19 cellular contexts compared by ENCODE assay signal in genomic region chr4:176882201-176882600, GRCh38.
A peak's percentile ranks its signal among the peaks of the same experiment; 100 is the strongest.
DNase-seq lines count a peak whose midpoint lies in the region; ATAC-seq, FAIRE-seq and TF ChIP-seq lines count a peak whose summit lies in the region.
"Had no signal": no experiment of that assay in that cellular context is flagged by ENCODE, and none has a peak within 500 bp of the region (broad histone marks: within the 10 kb centered on the region; RNA-seq: fewer than 3 reads in every experiment).

No MANE protein-coding gene starts in this region.

- H3K79me2 ChIP-seq in SK-N-SH (ENCODE audit: insufficient read depth): peaks cover 4% of the 10 kb centered on the region; the same call in 1 of the 2 replicates

- DNase-seq in SK-N-SH: no peak
- DNase-seq in Panc1 (ENCODE audit: low read depth, low spot score): no peak
- no peak for DNase-seq in epithelial cell of prostate (ENCODE audit: low read depth, low spot score)
- DNase-seq in T-helper 2 cell: no peak
- DNase-seq in breast epithelium (ENCODE audit: low spot score in 2 of 2): no peak
- no peak for DNase-seq in kidney
- DNase-seq: DND-41, H7, MV-4-11, NCI-H1417, NCI-H1930, NCI-H446 treated with DMSO at 0.1 percent for 48 hours, NCI-H774 had no signal

- intact Hi-C loops in Panc1 (cut with micrococcal nuclease; ENCODE audit: unreplicated experiment): loop anchor here (5.0 kb wide), 1 partner anchor 90 kb away; the partner anchor contains the start of gene VEGFC
- intact Hi-C loops in breast epithelium (cut with DNase I; ENCODE audit: low total_unique reads): loop anchor here (10.0 kb wide), 1 partner anchor 993 kb away; no protein-coding TSS in a partner anchor
- intact Hi-C loops in kidney (cut with DNase I): no loop called here

- no peak overlapping the region for H2AFZ ChIP-seq in SK-N-SH (ENCODE audit: low read depth)

- peak overlapping the region; percentile 72 to 89 for H3K27ac ChIP-seq in SK-N-SH (ENCODE audit: low read depth in 2 of 2, low read length in 1 of 2)
- H3K27ac ChIP-seq in Panc1 (ENCODE audit: low read length): peak overlapping the region; percentile 68; the same call in 1 of the 2 replicates
- peak overlapping the region; percentile 94 for H3K27ac ChIP-seq in epithelial cell of prostate
- no peak overlapping the region for H3K27ac ChIP-seq in breast epithelium
- H3K27ac ChIP-seq in kidney (ENCODE audit: low read depth in 2 of 2, low read length in 2 of 2): no peak overlapping the region
- H3K27ac ChIP-seq: BLaER1 treated with 17β-estradiol and CSF1 and Interleukin-3, amounts not matched to agents 10 nM and 100 nM; HL-60; SK-N-MC had no signal

- H3K27me3 ChIP-seq in SK-N-SH (ENCODE audit: insufficient read depth) (no peaks in the 10 kb centered on the region), Panc1 (ENCODE audit: control insufficient read depth, insufficient read depth, low read length) (no peaks in the 10 kb centered on the region), breast epithelium (no peaks in the 10 kb centered on the region)
- H3K27me3 ChIP-seq: BLaER1 treated with 17β-estradiol and CSF1 and Interleukin-3, amounts not matched to agents 10 nM and 100 nM had no signal

- H3K4me1 ChIP-seq in SK-N-SH (ENCODE audit: control insufficient read depth in 1 of 2, insufficient read depth in 2 of 2, low read depth in 1 of 2, low read length in 1 of 2) (peaks cover 0 to 8% of the 10 kb centered on the region in 2 experiments; a peak in 2 of 4 replicates), Panc1 (ENCODE audit: control insufficient read depth, insufficient read depth, low read length) (peaks cover 11% of the 10 kb centered on the region; the same call in 1 of the 2 replicates), breast epithelium (no peaks in the 10 kb centered on the region), kidney (ENCODE audit: control insufficient read depth in 1 of 2, insufficient read depth in 1 of 2, low read depth in 1 of 2, low read length in 2 of 2) (no peaks in the 10 kb centered on the region)

- H3K36me3 ChIP-seq in SK-N-SH (replicated peaks in 1 of 2; ENCODE audit: control insufficient read depth in 1 of 2, insufficient read depth in 2 of 2, low read length in 1 of 2): no peaks in the 10 kb centered on the region
- H3K36me3 ChIP-seq in Panc1 (ENCODE audit: control insufficient read depth, insufficient read depth, low read length): no peaks in the 10 kb centered on the region
- no peaks in the 10 kb centered on the region for H3K36me3 ChIP-seq in breast epithelium
- H3K36me3 ChIP-seq in kidney (ENCODE audit: control insufficient read depth in 1 of 2, insufficient read depth in 2 of 2, low read length in 2 of 2): no peaks in the 10 kb centered on the region
- H3K36me3 ChIP-seq: BLaER1 treated with 17β-estradiol and CSF1 and Interleukin-3, amounts not matched to agents 10 nM and 100 nM had no signal

- 50% methylated on average over 2 of the region's 2 CpGs for WGBS in SK-N-SH (ENCODE audit: low lambda C conversion rate)

- H3K9ac ChIP-seq in SK-N-SH (peak overlapping the region; percentile 67; the same call in 1 of the 2 replicates), kidney (ENCODE audit: low read length in 2 of 2) (no peak overlapping the region)
- H3K9ac ChIP-seq: BLaER1 treated with 17β-estradiol and CSF1 and Interleukin-3, amounts not matched to agents 10 nM and 100 nM had no signal

- no peaks in the 10 kb centered on the region for H4K20me1 ChIP-seq in SK-N-SH (ENCODE audit: insufficient read depth)
- H4K20me1 ChIP-seq: BLaER1 treated with 17β-estradiol and CSF1 and Interleukin-3, amounts not matched to agents 10 nM and 100 nM had no signal

- CTCF ChIA-PET in SK-N-SH (lab: Yijun Ruan, JAX) (no interaction called here), Panc1 (lab: Charles Lee) (no interaction called here)

- peaks cover 51% of the 10 kb centered on the region for H3F3A ChIP-seq in SK-N-SH (replicated peaks; ENCODE audit: insufficient read depth)

- ATAC-seq in SK-N-SH treated with all-trans-retinoic acid at 6 μM for 48 hours (no peak), Panc1 (no peak), GM18907 (IDR thresholded peaks at IDR 0.05; ENCODE audit: unreplicated experiment) (no peak)
- ATAC-seq: K562 had no signal

- FAIRE-seq in kidney (lab: Jason Lieb, UNC): no peak
- FAIRE-seq: K562 had no signal

- TF ChIP-seq CTCF in SK-N-SH (IDR thresholded peaks at IDR 0.05) (no peak), Panc1 (IDR thresholded peaks at IDR 0.05) (no peak), breast epithelium (IDR thresholded peaks at IDR 0.05) (no peak), kidney (IDR thresholded peaks at IDR 0.05; ENCODE audit: borderline replicate concordance, extremely low read depth, insufficient read depth) (no peak)

- TF ChIP-seq RAD21 in SK-N-SH (IDR thresholded peaks at IDR 0.05; ENCODE audit: low read length): no peak

- no peaks in the 10 kb centered on the region for H3K9me2 ChIP-seq in SK-N-SH

- no peak for TF ChIP-seq EP300 in SK-N-SH (IDR thresholded peaks at IDR 0.05; ENCODE audit: borderline replicate concordance in 1 of 2, low read depth in 1 of 2, low read length in 1 of 2)

- H3K4me2 ChIP-seq in SK-N-SH: no peak overlapping the region
- H3K4me2 ChIP-seq: BLaER1 treated with 17β-estradiol and CSF1 and Interleukin-3, amounts not matched to agents 10 nM and 100 nM had no signal

- POLR2A ChIA-PET in SK-N-SH (lab: Yijun Ruan, JAX) (no interaction called here), Panc1 (lab: Charles Lee) (no interaction called here)

- no peak for TF ChIP-seq POLR2A in breast epithelium (IDR thresholded peaks at IDR 0.05)

- no TSS peak for BruUV-seq in Panc1 (replicated peaks; lab: Mats Ljungman, UMichigan)

- H3K9me3 ChIP-seq in SK-N-SH (no peaks in the 10 kb centered on the region), Panc1 (ENCODE audit: control insufficient read depth, insufficient read depth, low read depth, low read length) (no peaks in the 10 kb centered on the region; the same call in 1 of the 2 replicates), breast epithelium (no peaks in the 10 kb centered on the region), kidney (ENCODE audit: control insufficient read depth in 1 of 2, low read length in 2 of 2) (no peaks in the 10 kb centered on the region)

- H3K4me3 ChIP-seq in SK-N-SH (ENCODE audit: low read depth in 2 of 2, low read length in 1 of 2): no peak overlapping the region
- H3K4me3 ChIP-seq in Panc1 (ENCODE audit: low read depth in 2 of 2, low read length in 2 of 2): no peak overlapping the region
- H3K4me3 ChIP-seq in breast epithelium: no peak overlapping the region
- no peak overlapping the region for H3K4me3 ChIP-seq in kidney (ENCODE audit: low read length in 2 of 2)
- H3K4me3 ChIP-seq: BLaER1 treated with 17β-estradiol and CSF1 and Interleukin-3, amounts not matched to agents 10 nM and 100 nM; K562; SK-N-MC had no signal

- in situ Hi-C loops in Panc1 (cut with HindIII; ENCODE audit: low pct_unique_long_range_greater_than_20kb, low sequenced_read_pairs): no loop called here

TF ChIP-seq in SK-N-SH, 30 proteins besides CTCF, POLR2A, EP300 and RAD21 (continues in another document):
- TF ChIP-seq MEF2A (IDR thresholded peaks at IDR 0.05; ENCODE audit: borderline replicate concordance, low read depth) (no peak), ELF1 (IDR thresholded peaks at IDR 0.05) (no peak), IRF3 (IDR thresholded peaks at IDR 0.05; ENCODE audit: low read depth, low read length) (no peak), PBX3 (IDR thresholded peaks at IDR 0.05) (no peak), MXI1 (IDR thresholded peaks at IDR 0.05; ENCODE audit: low read depth, low read length) (no peak), GABPA (IDR thresholded peaks at IDR 0.05; ENCODE audit: low read depth) (no peak)

TF ChIP-seq in SK-N-SH treated with all-trans-retinoic acid at 6 μM for 48 hours, 23 proteins besides CTCF, POLR2A, EP300 and RAD21 (continues in another document):
- TF ChIP-seq ISL1 (CRISPR knock-in tag; IDR thresholded peaks at IDR 0.05) (no peak), CSRNP3 (CRISPR knock-in tag; IDR thresholded peaks at IDR 0.05) (no peak), ZNF565 (CRISPR knock-in tag; conservative IDR thresholded peaks at IDR 0.05; ENCODE audit: low read depth) (no peak), ZC3H10 (CRISPR knock-in tag; IDR thresholded peaks at IDR 0.05) (no peak), ESRRG (CRISPR knock-in tag; IDR thresholded peaks at IDR 0.05) (no peak), GLIS3 (CRISPR knock-in tag; IDR thresholded peaks at IDR 0.05) (no peak), ZNF70 (CRISPR knock-in tag; IDR thresholded peaks at IDR 0.05) (no peak), OSR1 (CRISPR knock-in tag; IDR thresholded peaks at IDR 0.05) (no peak), TOX (CRISPR knock-in tag; IDR thresholded peaks at IDR 0.05; ENCODE audit: borderline replicate concordance) (no peak), ZFP3 (CRISPR knock-in tag; IDR thresholded peaks at IDR 0.05) (no peak)

Comparison
In these comparisons a context has a peak if more than half of its experiments do, and no peak if none do; other contexts are left out.
1. H3K27ac ChIP-seq: peak in SK-N-SH (2 of 2), Panc1 (single experiment) and epithelial cell of prostate (single experiment); none in breast epithelium (0 of 2) and kidney (0 of 2).